ENCODE assay signal across 14 cellular contexts in the genomic region with DNA sequence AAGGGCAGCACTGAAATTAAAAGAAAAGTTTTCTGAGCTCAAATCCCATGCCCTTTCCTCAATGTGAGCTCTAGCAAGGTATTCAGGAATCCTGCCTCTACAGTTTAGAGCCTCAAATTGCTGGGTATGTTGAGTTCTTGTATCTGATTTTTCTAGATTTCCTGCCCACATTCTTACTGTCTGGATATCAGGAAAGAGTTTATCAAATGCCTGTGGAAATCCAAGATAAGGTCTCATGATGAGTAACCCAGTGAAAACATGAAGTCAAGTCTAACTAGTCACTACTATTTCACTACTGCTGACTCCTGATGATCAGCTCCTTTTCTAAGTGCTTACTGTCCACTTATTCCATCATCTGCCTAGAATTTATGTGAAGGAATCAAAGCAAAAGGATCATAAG. TPM values are rescaled to one million over a fixed set of nuclear protein-coding genes. Genes with fewer than 3 reads are reported as not detected.
DNase-seq lines count a peak whose midpoint lies in the region; ATAC-seq and TF ChIP-seq lines count a peak whose summit lies in the region.
"Had no signal": no experiment of that assay in that cellular context is flagged by ENCODE, and none has a peak within 500 bp of the region (broad histone marks: within the 10 kb centered on the region; RNA-seq: fewer than 3 reads in every experiment).

No MANE protein-coding gene starts in this region.

- TF ChIP-seq CTCF in Panc1 (IDR thresholded peaks at IDR 0.05) = no peak
- TF ChIP-seq CTCF in endothelial cell (IDR thresholded peaks at IDR 0.05; ENCODE audit: unreplicated experiment) = no peak
- TF ChIP-seq CTCF in osteocyte (IDR thresholded peaks at IDR 0.05) = peak; percentile 8
- no peak for TF ChIP-seq CTCF in coronary artery (IDR thresholded peaks at IDR 0.05)

- POLR2A ChIA-PET in Panc1 (lab: Charles Lee) = no interaction called here

- H3K4me3 Mint-ChIP-seq in endothelial cell (ENCODE audit: unreplicated experiment) (peak overlapping the region; percentile 43), osteocyte (ENCODE audit: unreplicated experiment) (no peak overlapping the region)
- H3K4me3 Mint-ChIP-seq: activated CD4-positive, alpha-beta memory T cell treated with anti-CD3 and anti-CD28 coated beads, Interleukin-2, amount 10 ng/mL, durations not matched to agents 7 days and 5 days; stimulated activated naive CD8-positive, alpha-beta T cell treated with anti-CD3 and anti-CD28 coated beads, Interleukin-15, amount 100 ng/mL, for 72 hours had no signal

- H3K36me3 Mint-ChIP-seq in endothelial cell (ENCODE audit: low read depth, unreplicated experiment) = peaks cover 41% of the 10 kb centered on the region
- H3K36me3 Mint-ChIP-seq in osteocyte (ENCODE audit: unreplicated experiment) = no peaks in the 10 kb centered on the region

- H3K9me3 ChIP-seq in Panc1 (ENCODE audit: control insufficient read depth, insufficient read depth, low read depth, low read length) = no peaks in the 10 kb centered on the region
- H3K9me3 ChIP-seq: psoas muscle had no signal

- ATAC-seq in Panc1 = no peak
- ATAC-seq: psoas muscle; stimulated activated naive CD8-positive, alpha-beta T cell treated with anti-CD3 and anti-CD28 coated beads, Interleukin-15, amount 100 ng/mL, for 72 hours had no signal

- DNase-seq in AG20443 (ENCODE audit: low spot score) (peak; percentile 43), Panc1 (ENCODE audit: low read depth, low spot score) (no peak), endothelial cell (ENCODE audit: low spot score) (no peak), osteocyte (ENCODE audit: extremely low spot score, unreplicated experiment) (no peak), coronary artery (ENCODE audit: low spot score) (no peak), NCI-H2081 (lab: John Stamatoyannopoulos, UW) (no peak), NOMO-1 (lab: John Stamatoyannopoulos, UW; ENCODE audit: unreplicated experiment in 2 of 2) (no peak), foreskin melanocyte (no peak)
- DNase-seq: activated CD4-positive, alpha-beta memory T cell treated with anti-CD3 and anti-CD28 coated beads, Interleukin-2, amount 10 ng/mL, durations not matched to agents 7 days and 5 days; head of caudate nucleus; NCI-H2227 treated with DMSO at 0.1 percent for 48 hours; psoas muscle; stimulated activated CD4-positive, alpha-beta T cell treated with anti-CD3 and anti-CD28 coated beads, Interleukin-4, amount 100 ng/mL, for 4 hours; stimulated activated naive CD8-positive, alpha-beta T cell treated with anti-CD3 and anti-CD28 coated beads, Interleukin-15, amount 100 ng/mL, for 72 hours had no signal

- no peaks in the 10 kb centered on the region for H3K36me3 ChIP-seq in Panc1 (ENCODE audit: control insufficient read depth, insufficient read depth, low read length)

- no TSS peak for BruUV-seq in Panc1 (replicated peaks; lab: Mats Ljungman, UMichigan)

- H3K27me3 ChIP-seq in Panc1 (ENCODE audit: control insufficient read depth, insufficient read depth, low read length) = no peaks in the 10 kb centered on the region

- no peak overlapping the region for H3K27ac Mint-ChIP-seq in endothelial cell (ENCODE audit: unreplicated experiment)
- peak overlapping the region; percentile 16 for H3K27ac Mint-ChIP-seq in osteocyte (ENCODE audit: unreplicated experiment)
- H3K27ac Mint-ChIP-seq: activated CD4-positive, alpha-beta memory T cell treated with anti-CD3 and anti-CD28 coated beads, Interleukin-2, amount 10 ng/mL, durations not matched to agents 7 days and 5 days; stimulated activated naive CD8-positive, alpha-beta T cell treated with anti-CD3 and anti-CD28 coated beads, Interleukin-15, amount 100 ng/mL, for 72 hours had no signal

- peaks cover 44% of the 10 kb centered on the region for H3K4me1 Mint-ChIP-seq in endothelial cell (ENCODE audit: unreplicated experiment)
- peaks cover 59% of the 10 kb centered on the region for H3K4me1 Mint-ChIP-seq in osteocyte (ENCODE audit: unreplicated experiment)

- H3K4me1 ChIP-seq in Panc1 (ENCODE audit: control insufficient read depth, insufficient read depth, low read length) = peaks cover 30% of the 10 kb centered on the region

- in situ Hi-C loops in Panc1 (cut with HindIII; ENCODE audit: low pct_unique_long_range_greater_than_20kb, low sequenced_read_pairs) = no loop called here

- intact Hi-C loops in Panc1 (cut with micrococcal nuclease; ENCODE audit: unreplicated experiment) = no loop called here

- H3K4me3 ChIP-seq in Panc1 (ENCODE audit: low read depth in 2 of 2, low read length in 2 of 2) = no peak overlapping the region
- no peak overlapping the region for H3K4me3 ChIP-seq in coronary artery
- H3K4me3 ChIP-seq: psoas muscle had no signal

- peak overlapping the region; percentile 7; the same call in 1 of the 2 replicates for H3K27ac ChIP-seq in Panc1 (ENCODE audit: low read length)
- no peak overlapping the region for H3K27ac ChIP-seq in coronary artery
- H3K27ac ChIP-seq: psoas muscle had no signal

- no peaks in the 10 kb centered on the region for H3K9me3 Mint-ChIP-seq in endothelial cell (ENCODE audit: unreplicated experiment)
- no peaks in the 10 kb centered on the region for H3K9me3 Mint-ChIP-seq in osteocyte (ENCODE audit: unreplicated experiment)
- H3K9me3 Mint-ChIP-seq: activated CD4-positive, alpha-beta memory T cell treated with anti-CD3 and anti-CD28 coated beads, Interleukin-2, amount 10 ng/mL, durations not matched to agents 7 days and 5 days; stimulated activated naive CD8-positive, alpha-beta T cell treated with anti-CD3 and anti-CD28 coated beads, Interleukin-15, amount 100 ng/mL, for 72 hours had no signal

- CTCF ChIA-PET in Panc1 (lab: Charles Lee) = interaction anchor here (0.6 kb wide), 1 partner anchor 53 kb away, joined by 5 read pairs; no protein-coding TSS in a partner anchor

- H3K27me3 Mint-ChIP-seq in endothelial cell (ENCODE audit: unreplicated experiment) (peaks cover 3% of the 10 kb centered on the region), osteocyte (ENCODE audit: unreplicated experiment) (no peaks in the 10 kb centered on the region)
- H3K27me3 Mint-ChIP-seq: activated CD4-positive, alpha-beta memory T cell treated with anti-CD3 and anti-CD28 coated beads, Interleukin-2, amount 10 ng/mL, durations not matched to agents 7 days and 5 days; stimulated activated naive CD8-positive, alpha-beta T cell treated with anti-CD3 and anti-CD28 coated beads, Interleukin-15, amount 100 ng/mL, for 72 hours had no signal

RNA-seq across cellular contexts. Expression of a gene that starts 29.8 kb away (rescaled TPM):
- 12.6 TPM for total RNA-seq in Panc1 (2021; ENCODE audit: unreplicated experiment)
- polyA plus RNA-seq in Panc1 (2012; ENCODE audit: insufficient read length) = 10.7 TPM
- 248 TPM for total RNA-seq in endothelial cell (ENCODE audit: unreplicated experiment)
- 49.8 and 53.9 TPM in 2 replicates for total RNA-seq in osteocyte

RNA-seq across cellular contexts. Expression of a gene that starts 50.4 kb away (rescaled TPM):
- total RNA-seq in Panc1 (2021; ENCODE audit: unreplicated experiment) = 3.6 TPM
- 3.5 TPM for polyA plus RNA-seq in Panc1 (2012; ENCODE audit: insufficient read length)
- 13.4 TPM for total RNA-seq in endothelial cell (ENCODE audit: unreplicated experiment)
- total RNA-seq in osteocyte = 10.3 and 13.0 TPM in 2 replicates
